Comparison of ENCODE assay signal across 8 cellular contexts in genomic region chr17:16407911-16408588, GRCh38. TPM values are rescaled to one million over a fixed set of nuclear protein-coding genes. Genes with fewer than 3 reads are reported as not detected.
A peak's percentile ranks its signal among the peaks of the same experiment; 100 is the strongest.
DNase-seq lines count a peak whose midpoint lies in the region; ATAC-seq and TF ChIP-seq lines count a peak whose summit lies in the region.

No MANE protein-coding gene starts in this region.

- H3K36me3 ChIP-seq in liver (ENCODE audit: control insufficient read depth in 4 of 4, insufficient read depth in 3 of 4, low read depth in 1 of 4, low read length in 3 of 4) (no peaks in the 10 kb centered on the region), thoracic aorta (no peaks in the 10 kb centered on the region)

- H3K4me3 ChIP-seq in liver (ENCODE audit: low read depth in 1 of 3, low read length in 3 of 3) (no peak overlapping the region), thoracic aorta (peak overlapping the region; percentile 41)

- H3K4me1 ChIP-seq in liver (ENCODE audit: control insufficient read depth in 4 of 4, insufficient read depth in 4 of 4, low read length in 3 of 4) (peaks cover 4 to 9% (median 7%) of the 10 kb centered on the region in 4 donors), thoracic aorta (ENCODE audit: control insufficient read depth in 1 of 2, low read depth in 2 of 2) (peaks cover 3 to 10% of the 10 kb centered on the region in 2 donors)

- 47% methylated on average over 14 of the region's 14 CpGs for WGBS in liver

- H3K27me3 ChIP-seq in liver (ENCODE audit: control insufficient read depth in 4 of 4, insufficient read depth in 4 of 4, low read length in 3 of 4) (no peaks in the 10 kb centered on the region), thoracic aorta (replicated peaks; ENCODE audit: insufficient read depth) (no peaks in the 10 kb centered on the region)

- peak; percentile 87 for ATAC-seq in GM18858 (IDR thresholded peaks at IDR 0.05; ENCODE audit: unreplicated experiment)
- peak; percentile 87 for ATAC-seq in HG02981 (IDR thresholded peaks at IDR 0.05; ENCODE audit: unreplicated experiment)
- ATAC-seq in thoracic aorta (ENCODE audit: insufficient number of reproducible peaks, low FRiP score, low read depth) = no peak

- H3K9ac ChIP-seq in liver (ENCODE audit: low read depth in 1 of 2, low read length in 2 of 2) = peak overlapping the region in 1 of 2 donors; percentile 16

- H3K9me3 ChIP-seq in liver (ENCODE audit: control insufficient read depth in 4 of 4, low read length in 3 of 4) (no peaks in the 10 kb centered on the region), thoracic aorta (no peaks in the 10 kb centered on the region)

- no peak for TF ChIP-seq RAD21 in liver (IDR thresholded peaks at IDR 0.05)

- peak overlapping the region; percentile 44 to 89 for H3K27ac ChIP-seq in liver (ENCODE audit: low read depth in 1 of 2, low read length in 2 of 2)
- H3K27ac ChIP-seq in thoracic aorta = peak overlapping the region; percentile 74 to 78

- TF ChIP-seq CTCF in liver (IDR thresholded peaks at IDR 0.05; ENCODE audit: low read depth, low read length, missing input control) (no peak), thoracic aorta (IDR thresholded peaks at IDR 0.05) (no peak)

- peak; percentile 29 for DNase-seq in AG08395 (ENCODE audit: low spot score)
- DNase-seq in NCI-H69 (lab: John Stamatoyannopoulos, UW) = peak; percentile 72
- DNase-seq in cerebellum (ENCODE audit: low spot score) = peak; percentile 64
- no peak for DNase-seq in thoracic aorta (ENCODE audit: low spot score)
- DNase-seq in dedifferentiated amniotic fluid mesenchymal stem cell (ENCODE audit: extremely low spot score) = no peak

TF ChIP-seq in liver, 16 proteins besides CTCF, POLR2A, EP300 and RAD21:
- TF ChIP-seq HNF4G (IDR thresholded peaks at IDR 0.05) (no peak), HNF4A (conservative IDR thresholded peaks at IDR 0.05) (no peak), RXRA (IDR thresholded peaks at IDR 0.05) (no peak), ZBTB33 (IDR thresholded peaks at IDR 0.05) (no peak), SP1 (IDR thresholded peaks at IDR 0.05) (no peak), TAF1 (conservative IDR thresholded peaks at IDR 0.05) (no peak), ATF3 (IDR thresholded peaks at IDR 0.05) (no peak), NR2F2 (IDR thresholded peaks at IDR 0.05) (no peak), MAX (IDR thresholded peaks at IDR 0.05) (no peak), FOXA1 (IDR thresholded peaks at IDR 0.05) (no peak), FOXA2 (IDR thresholded peaks at IDR 0.05) (no peak), EGR1 (IDR thresholded peaks at IDR 0.05; ENCODE audit: low read depth in 2 of 2) (no peak)

RNA-seq across cellular contexts. Expression of gene TRPV2, which starts 7.3 kb away (rescaled TPM):
- total RNA-seq in cerebellum (1.8 TPM), liver (1 to 10 TPM; 5.6 to 9.3 TPM), thoracic aorta (10 to 100 TPM; 18.5 to 28.6 TPM)
- polyA plus RNA-seq in liver = 1 to 10 TPM; 2.9 to 3.5 TPM

RNA-seq across cellular contexts. Expression of gene UBB, which starts 27.2 kb away (rescaled TPM):
- 1,017 TPM for total RNA-seq in cerebellum
- 1,000 to 10,000 TPM; 1,190 to 3,673 TPM for total RNA-seq in liver
- polyA plus RNA-seq in liver = 1,000 to 10,000 TPM; 1,427 to 1,518 TPM
- 100 to 1,000 TPM; 520 to 686 TPM for total RNA-seq in thoracic aorta

RNA-seq across cellular contexts. Expression of gene CENPV, which starts 54.8 kb away (rescaled TPM):
- 58.8 TPM for total RNA-seq in cerebellum
- 10 to 100 TPM; 13.1 to 15.2 TPM for total RNA-seq in liver
- 10 to 100 TPM; 21.2 to 24.3 TPM for polyA plus RNA-seq in liver
- total RNA-seq in thoracic aorta = 10 to 100 TPM; 12.0 to 32.5 TPM

Comparison
In these comparisons a context has a peak if more than half of its experiments do, and no peak if none do; other contexts are left out.
1. DNase-seq: peak in AG08395 (single experiment), NCI-H69 (single experiment) and cerebellum (single experiment); none in thoracic aorta (single experiment) and dedifferentiated amniotic fluid mesenchymal stem cell (single experiment).